ENCODE assay signal across 12 cellular contexts in the genomic region with DNA sequence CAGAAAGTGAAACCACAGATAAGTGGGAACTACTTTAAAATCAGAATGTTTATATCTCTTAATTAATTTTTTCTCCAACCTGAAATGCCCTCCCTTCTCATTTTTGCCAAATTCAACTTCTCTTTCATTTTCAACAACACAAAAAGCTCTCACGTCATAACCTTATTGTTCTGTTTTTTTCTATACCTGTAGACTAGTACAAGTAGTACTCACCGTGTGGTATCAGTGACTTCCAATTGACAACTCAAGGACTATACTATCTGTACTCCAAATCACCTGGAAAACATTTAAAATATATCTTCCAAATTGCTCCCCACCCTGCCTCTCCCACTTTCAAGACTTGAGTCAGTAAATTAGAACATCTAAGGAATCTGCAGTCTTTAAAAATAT.
DNase-seq lines count a peak whose midpoint lies in the region; ATAC-seq, FAIRE-seq and TF ChIP-seq lines count a peak whose summit lies in the region.
"Had no signal": no experiment of that assay in that cellular context is flagged by ENCODE, and none has a peak within 500 bp of the region (broad histone marks: within the 10 kb centered on the region; RNA-seq: fewer than 3 reads in every experiment).

No MANE protein-coding gene starts in this region.

- intact Hi-C loops in PC-9 (cut with micrococcal nuclease; ENCODE audit: unreplicated experiment) (no loop called here), endothelial cell of umbilical vein (cut with micrococcal nuclease) (no loop called here)

- H3K9ac ChIP-seq in endothelial cell of umbilical vein (replicated peaks; ENCODE audit: extremely low read depth, insufficient read depth, low read length) (peak overlapping the region; percentile 80), smooth muscle cell (ENCODE audit: low read depth) (no peak overlapping the region)

- H3F3A ChIP-seq in PC-9 (ENCODE audit: insufficient read depth, low read depth) = no peaks in the 10 kb centered on the region
- peaks cover 3% of the 10 kb centered on the region for H3F3A ChIP-seq in smooth muscle cell (ENCODE audit: low read depth)

- no peaks in the 10 kb centered on the region for H3K79me2 ChIP-seq in PC-9 (ENCODE audit: low read depth)
- no peaks in the 10 kb centered on the region for H3K79me2 ChIP-seq in endothelial cell of umbilical vein (ENCODE audit: control insufficient read depth, insufficient read depth, low read length)
- H3K79me2 ChIP-seq in smooth muscle cell (ENCODE audit: low read depth) = no peaks in the 10 kb centered on the region

- H3K9me2 ChIP-seq in PC-9 (ENCODE audit: insufficient read depth) = no peaks in the 10 kb centered on the region

- BruUV-seq in PC-9 (replicated peaks; lab: Mats Ljungman, UMichigan) (no TSS peak), endothelial cell of umbilical vein (replicated peaks; lab: Mats Ljungman, UMichigan) (TSS peak; percentile 90)

- no peaks in the 10 kb centered on the region for H3K27me3 Mint-ChIP-seq in activated T-cell treated with anti-CD3 and anti-CD28 coated beads, Interleukin-2, amount 50 U/mL, for 24 hours

- peaks cover 11% of the 10 kb centered on the region for H3K36me3 Mint-ChIP-seq in activated T-cell treated with anti-CD3 and anti-CD28 coated beads, Interleukin-2, amount 50 U/mL, for 24 hours (ENCODE audit: low read depth)

- H2AFZ ChIP-seq in PC-9 (peak overlapping the region; percentile 64), endothelial cell of umbilical vein (ENCODE audit: low read depth, low read length) (peak overlapping the region; percentile 89), smooth muscle cell (ENCODE audit: low read depth) (peak overlapping the region; percentile 66)

- CTCF ChIA-PET in PC-9 (lab: Charles Lee) (no interaction called here), endothelial cell of umbilical vein (lab: Charles Lee) (interaction anchor here (0.6 to 2.8 kb wide), 13 partner anchors 8 to 407 kb away, joined by 3 to 13 read pairs (median 4); a partner anchor contains a TSS)

- H3K36me3 ChIP-seq in PC-9 (ENCODE audit: low read depth) (no peaks in the 10 kb centered on the region), endothelial cell of umbilical vein (ENCODE audit: control insufficient read depth in 2 of 2, extremely low read depth in 1 of 2, insufficient read depth in 2 of 2, low read length in 2 of 2) (no peaks in the 10 kb centered on the region), smooth muscle cell (ENCODE audit: low read depth) (no peaks in the 10 kb centered on the region)

- no peaks in the 10 kb centered on the region for H3K9me1 ChIP-seq in endothelial cell of umbilical vein (replicated peaks; ENCODE audit: control insufficient read depth, extremely low read depth, insufficient read depth, low read length)

- no peaks in the 10 kb centered on the region for H3K9me3 ChIP-seq in PC-9 (ENCODE audit: insufficient read depth, low read depth)
- peaks cover 4% of the 10 kb centered on the region for H3K9me3 ChIP-seq in endothelial cell of umbilical vein (replicated peaks; ENCODE audit: control insufficient read depth, insufficient read depth, low read length)
- peaks cover 4% of the 10 kb centered on the region for H3K9me3 ChIP-seq in smooth muscle cell (replicated peaks; ENCODE audit: low read depth)

- TF ChIP-seq CTCF in PC-9 (conservative IDR thresholded peaks at IDR 0.05) = no peak
- no peak for TF ChIP-seq CTCF in endothelial cell of umbilical vein (IDR thresholded peaks at IDR 0.05; ENCODE audit: extremely low read depth in 1 of 2, insufficient read depth in 1 of 2, low read depth in 1 of 2, low read length in 2 of 2)
- no peak for TF ChIP-seq CTCF in smooth muscle cell (IDR thresholded peaks at IDR 0.05; ENCODE audit: borderline replicate concordance, insufficient read depth, poor library complexity, severe bottlenecking)

- POLR2A ChIA-PET in PC-9 (lab: Charles Lee; ENCODE audit: unreplicated experiment) = interaction anchor here (0.6 kb wide), 1 partner anchor 81 kb away, joined by 3 read pairs; no protein-coding TSS in a partner anchor
- POLR2A ChIA-PET in endothelial cell of umbilical vein (lab: Charles Lee) = interaction anchor here (1.4 kb wide), 1 partner anchor 8 kb away, joined by 4 read pairs; no protein-coding TSS in a partner anchor

- dilution Hi-C loops in endothelial cell of umbilical vein (cut with MboI; ENCODE audit: extremely low pct_ligation_motif_present, low sequenced_read_pairs) = no loop called here

- ATAC-seq in HG03457 (IDR thresholded peaks at IDR 0.05; ENCODE audit: unreplicated experiment) = no peak
- ATAC-seq: naive thymus-derived CD8-positive, alpha-beta T cell had no signal

- H3K27me3 ChIP-seq in PC-9 (ENCODE audit: insufficient read depth, low read depth) (no peaks in the 10 kb centered on the region), endothelial cell of umbilical vein (ENCODE audit: control insufficient read depth in 2 of 2, insufficient read depth in 2 of 2, low read length in 2 of 2) (peaks cover 0 to 3% of the 10 kb centered on the region in 2 experiments), smooth muscle cell (ENCODE audit: low read depth) (no peaks in the 10 kb centered on the region)

- peak overlapping the region; percentile 16; the same call in 1 of the 2 replicates for H3K4me3 ChIP-seq in PC-9
- peak overlapping the region in 1 of 3 experiments; percentile 19 for H3K4me3 ChIP-seq in endothelial cell of umbilical vein (replicated peaks in 1 of 3; ENCODE audit: insufficient read depth in 1 of 3, low read depth in 1 of 3, low read length in 3 of 3)
- peak overlapping the region; percentile 29 for H3K4me3 ChIP-seq in smooth muscle cell

- H4K20me1 ChIP-seq in PC-9 (ENCODE audit: insufficient read depth) (no peaks in the 10 kb centered on the region), endothelial cell of umbilical vein (replicated peaks; ENCODE audit: control insufficient read depth, extremely low read depth, insufficient read depth, low read length) (no peaks in the 10 kb centered on the region), smooth muscle cell (ENCODE audit: low read depth) (no peaks in the 10 kb centered on the region)

- FAIRE-seq in endothelial cell of umbilical vein (lab: Jason Lieb, UNC) (no peak), GM12891 (lab: Jason Lieb, UNC) (no peak)
- FAIRE-seq: bronchial epithelial cell had no signal

- 93% methylated on average over 2 of the region's 2 CpGs for WGBS in smooth muscle cell (ENCODE audit: low lambda C conversion rate)

- H3K9me3 Mint-ChIP-seq in activated T-cell treated with anti-CD3 and anti-CD28 coated beads, Interleukin-2, amount 50 U/mL, for 24 hours = peaks cover 27% of the 10 kb centered on the region

- no peak for TF ChIP-seq POLR2A in endothelial cell of umbilical vein (IDR thresholded peaks at IDR 0.05; ENCODE audit: low read depth, low read length)
- TF ChIP-seq POLR2A in GM12891 (IDR thresholded peaks at IDR 0.05; ENCODE audit: low read depth, low read length) = no peak

- H3K27ac Mint-ChIP-seq in activated T-cell treated with anti-CD3 and anti-CD28 coated beads, Interleukin-2, amount 50 U/mL, for 24 hours = peak overlapping the region; percentile 60
- H3K27ac Mint-ChIP-seq: naive thymus-derived CD8-positive, alpha-beta T cell had no signal

- no peak overlapping the region for H3K4me3 Mint-ChIP-seq in activated T-cell treated with anti-CD3 and anti-CD28 coated beads, Interleukin-2, amount 50 U/mL, for 24 hours
- H3K4me3 Mint-ChIP-seq: naive thymus-derived CD8-positive, alpha-beta T cell had no signal

- peak overlapping the region; percentile 61 for H3K4me2 ChIP-seq in PC-9
- peak overlapping the region; percentile 56 for H3K4me2 ChIP-seq in endothelial cell of umbilical vein (ENCODE audit: insufficient read depth, low read length)
- H3K4me2 ChIP-seq in smooth muscle cell = peak overlapping the region; percentile 77

- peak overlapping the region; percentile 50 for H3K27ac ChIP-seq in PC-9
- H3K27ac ChIP-seq in endothelial cell of umbilical vein (ENCODE audit: insufficient read depth, low read depth, low read length) = peak overlapping the region; percentile 74
- peak overlapping the region; percentile 33 for H3K27ac ChIP-seq in smooth muscle cell (ENCODE audit: low read depth)

- H3K4me1 ChIP-seq in PC-9 (replicated peaks; ENCODE audit: insufficient read depth) (0 out of 2 replicates have a peak, but pooled peaks cover 12% of the 10 kb centered on the region), endothelial cell of umbilical vein (ENCODE audit: control insufficient read depth, extremely low read depth, insufficient read depth, low read length) (peaks cover 11% of the 10 kb centered on the region), smooth muscle cell (ENCODE audit: low read depth) (no peaks in the 10 kb centered on the region)

- no peak for DNase-seq in activated T-cell treated with anti-CD3 and anti-CD28 coated beads, Interleukin-2, amount 50 U/mL, for 24 hours
- no peak for DNase-seq in activated T-cell treated with anti-CD3 and anti-CD28 coated beads for 4 hours
- no peak for DNase-seq in PC-9
- DNase-seq in endothelial cell of umbilical vein (ENCODE audit: low read depth, low spot score) = no peak
- no peak for DNase-seq in smooth muscle cell (lab: John Stamatoyannopoulos, UW; ENCODE audit: unreplicated experiment)
- DNase-seq in NCI-H1436 treated with DMSO at 0.1 percent for 48 hours (lab: John Stamatoyannopoulos, UW) = no peak
- no peak for DNase-seq in GM12891 (ENCODE audit: insufficient read length, low spot score)
- DNase-seq: naive thymus-derived CD8-positive, alpha-beta T cell; NCI-H1930; stimulated activated CD4-positive, alpha-beta T cell treated with anti-CD3 and anti-CD28 coated beads, Interleukin-12 subunit alpha, Interleukin-12 subunit beta, amount 100 ng/mL, for 4 hours had no signal

- peaks cover 13% of the 10 kb centered on the region for H3K4me1 Mint-ChIP-seq in activated T-cell treated with anti-CD3 and anti-CD28 coated beads, Interleukin-2, amount 50 U/mL, for 24 hours (ENCODE audit: low read depth)

TF ChIP-seq in endothelial cell of umbilical vein, 7 proteins besides CTCF, POLR2A, EP300 and RAD21 (continues in another document):
- TF ChIP-seq JUN (IDR thresholded peaks at IDR 0.05; ENCODE audit: borderline replicate concordance, insufficient read depth, insufficient read length, low read depth) (no peak), FOS (IDR thresholded peaks at IDR 0.05; ENCODE audit: borderline replicate concordance, insufficient read depth, low read length) (no peak), GATA2 (IDR thresholded peaks at IDR 0.05; ENCODE audit: insufficient read depth, insufficient read length, low read depth, low read length) (no peak), MYC (IDR thresholded peaks at IDR 0.05; ENCODE audit: low read depth, low read length) (no peak), POLR2AphosphoS5 (IDR thresholded peaks at IDR 0.05; ENCODE audit: insufficient read depth, low read depth, low read length) (no peak)

TF ChIP-seq in GM12891, 5 proteins besides CTCF, POLR2A, EP300 and RAD21:
- TF ChIP-seq TAF1 (IDR thresholded peaks at IDR 0.05; ENCODE audit: low read depth, low read length) (no peak), PAX5 (IDR thresholded peaks at IDR 0.05; ENCODE audit: insufficient read depth, low read length, severe bottlenecking) (no peak), POLR2AphosphoS5 (IDR thresholded peaks at IDR 0.05; ENCODE audit: low read depth, low read length) (no peak), POU2F2 (IDR thresholded peaks at IDR 0.05; ENCODE audit: low read depth, low read length) (no peak), SPI1 (IDR thresholded peaks at IDR 0.05; ENCODE audit: low read depth, low read length) (no peak)
